In genomic region chr13:111990362-111990761, GRCh38 we compare ENCODE assay signal across 10 cellular contexts.
"Had no signal": no experiment of that assay in that cellular context is flagged by ENCODE, and none has a peak within 500 bp of the region (broad histone marks: within the 10 kb centered on the region; RNA-seq: fewer than 3 reads in every experiment).

No MANE protein-coding gene starts in this region.

- DNase-seq: H9, HCEC 1CT, HFFc6, IMR-90, KBM-7 had no signal

- H3K27ac ChIP-seq: HL-60, KMS-11 had no signal

- FAIRE-seq: H1, H54 had no signal

- H3K4me2 ChIP-seq: GM23338, KMS-11 had no signal

- H3K4me3 ChIP-seq: GM23338 had no signal

- ATAC-seq: GM23338 had no signal

- H3K9ac ChIP-seq: KMS-11 had no signal
